Comparison of ENCODE assay signal across 18 cellular contexts in genomic region chr15:63283126-63283525, GRCh38. TPM values are rescaled to one million over a fixed set of nuclear protein-coding genes. Genes with fewer than 3 reads are reported as not detected.
A peak's percentile ranks its signal among the peaks of the same experiment; 100 is the strongest.
DNase-seq lines count a peak whose midpoint lies in the region; ATAC-seq, FAIRE-seq and TF ChIP-seq lines count a peak whose summit lies in the region.
"Had no signal": no experiment of that assay in that cellular context is flagged by ENCODE, and none has a peak within 500 bp of the region (broad histone marks: within the 10 kb centered on the region; RNA-seq: fewer than 3 reads in every experiment).

No MANE protein-coding gene starts in this region.

- peak; percentile 65 to 92 for DNase-seq in HL-60 (ENCODE audit: low read depth in 1 of 2, low spot score in 1 of 2)
- DNase-seq in SKM-1 (lab: John Stamatoyannopoulos, UW; ENCODE audit: unreplicated experiment) = peak; percentile 61
- DNase-seq in left ventricle myocardium inferior = peak; percentile 45
- peak; percentile 88 for DNase-seq in posterior vena cava (ENCODE audit: low spot score)
- DNase-seq in hepatocyte (ENCODE audit: low spot score) = no peak
- no peak for DNase-seq in kidney
- DNase-seq: activated CD4-positive, alpha-beta T cell treated with anti-CD3 and anti-CD28 coated beads for 4 hours; activated naive CD4-positive, alpha-beta T cell treated with Interleukin-2 at 50 U/mL for 16 hours; activated T-cell treated with anti-CD3 and anti-CD28 coated beads, Interleukin-2, amount 50 U/mL, for 48 hours; CD8-positive, alpha-beta T cell; GOT3; NCI-H1436; NCI-H524 treated with DMSO at 0.1 percent for 48 hours; posterior cingulate gyrus had no signal

- 93% methylated on average over 9 of the region's 9 CpGs for WGBS in hepatocyte (ENCODE audit: low lambda C conversion rate, missing lambda C conversion rate)

- no peak for FAIRE-seq in kidney (lab: Jason Lieb, UNC)
- FAIRE-seq: TTC549 had no signal

- no peaks in the 10 kb centered on the region for H3K9me2 ChIP-seq in hepatocyte (replicated peaks; ENCODE audit: insufficient read depth)

- H3K9ac ChIP-seq in kidney (ENCODE audit: low read length in 2 of 2) = no peak overlapping the region

- H3K36me3 ChIP-seq in left ventricle myocardium inferior (peaks cover 27% of the 10 kb centered on the region), hepatocyte (replicated peaks; ENCODE audit: insufficient read depth, low read depth) (no peaks in the 10 kb centered on the region), kidney (ENCODE audit: control insufficient read depth in 1 of 2, insufficient read depth in 2 of 2, low read length in 2 of 2) (peaks cover 0 to 4% of the 10 kb centered on the region in 2 donors)
- H3K36me3 ChIP-seq: vagina had no signal

- H3K4me3 ChIP-seq in HL-60 (replicated peaks; ENCODE audit: insufficient read depth, low read length) (no peak overlapping the region), left ventricle myocardium inferior (no peak overlapping the region), hepatocyte (no peak overlapping the region), kidney (ENCODE audit: low read length in 2 of 2) (no peak overlapping the region)
- H3K4me3 ChIP-seq: vagina had no signal

- H4K20me1 ChIP-seq in hepatocyte (ENCODE audit: insufficient read depth, poor library complexity, severe bottlenecking) = no peaks in the 10 kb centered on the region

- intact Hi-C loops in left ventricle myocardium inferior (cut with micrococcal nuclease) = no loop called here
- intact Hi-C loops in posterior vena cava (cut with DNase I) = no loop called here
- intact Hi-C loops in kidney (cut with DNase I) = no loop called here

- no peaks in the 10 kb centered on the region for H3K79me2 ChIP-seq in hepatocyte

- H3K4me2 ChIP-seq in hepatocyte = no peak overlapping the region

- ATAC-seq in HG03108 (IDR thresholded peaks at IDR 0.05; ENCODE audit: unreplicated experiment) = no peak
- ATAC-seq: CD8-positive, alpha-beta T cell; T-cell had no signal

- no peak overlapping the region for H2AFZ ChIP-seq in hepatocyte

- H3K27ac ChIP-seq in HL-60 (replicated peaks) (peak overlapping the region; percentile 62), left ventricle myocardium inferior (replicated peaks) (no peak overlapping the region), hepatocyte (no peak overlapping the region), kidney (ENCODE audit: low read depth in 2 of 2, low read length in 2 of 2) (no peak overlapping the region)
- H3K27ac ChIP-seq: vagina had no signal

- no peak for TF ChIP-seq CTCF in HL-60 (IDR thresholded peaks at IDR 0.05; ENCODE audit: insufficient read depth, low read length)
- TF ChIP-seq CTCF in left ventricle myocardium inferior (IDR thresholded peaks at IDR 0.05; ENCODE audit: borderline replicate concordance) = no peak
- TF ChIP-seq CTCF in hepatocyte (IDR thresholded peaks at IDR 0.05; ENCODE audit: poor library complexity) = no peak
- TF ChIP-seq CTCF in kidney (IDR thresholded peaks at IDR 0.05; ENCODE audit: borderline replicate concordance, extremely low read depth, insufficient read depth) = no peak

- H3K9me3 ChIP-seq in left ventricle myocardium inferior (replicated peaks) (no peaks in the 10 kb centered on the region), hepatocyte (ENCODE audit: low read depth) (no peaks in the 10 kb centered on the region), kidney (ENCODE audit: control insufficient read depth in 1 of 2, low read length in 2 of 2) (no peaks in the 10 kb centered on the region)
- H3K9me3 ChIP-seq: vagina had no signal

- peaks cover 6% of the 10 kb centered on the region for H3K4me1 ChIP-seq in left ventricle myocardium inferior
- H3K4me1 ChIP-seq in hepatocyte (ENCODE audit: insufficient read depth) = no peaks in the 10 kb centered on the region
- peaks cover 1 to 2% of the 10 kb centered on the region in 2 donors for H3K4me1 ChIP-seq in kidney (ENCODE audit: control insufficient read depth in 1 of 2, insufficient read depth in 1 of 2, low read depth in 1 of 2, low read length in 2 of 2)

- H3K27me3 ChIP-seq in HL-60 (ENCODE audit: insufficient read depth, poor library complexity, severe bottlenecking) (no peaks in the 10 kb centered on the region), left ventricle myocardium inferior (ENCODE audit: low read depth) (no peaks in the 10 kb centered on the region), hepatocyte (no peaks in the 10 kb centered on the region)
- H3K27me3 ChIP-seq: vagina had no signal

RNA-seq across cellular contexts. Expression of gene APH1B, which starts 5.7 kb away (rescaled TPM):
- 6.2 TPM for total RNA-seq in left ventricle myocardium inferior
- total RNA-seq in posterior vena cava = 10 to 100 TPM; 20.9 to 21.2 TPM
- total RNA-seq in hepatocyte = 19.5 and 19.9 TPM in 2 replicates
- 29.8 and 37.9 TPM in 2 replicates for polyA plus RNA-seq in hepatocyte
- 22.4 TPM for total RNA-seq in kidney
- 12.3 TPM for polyA plus RNA-seq in kidney (ENCODE audit: insufficient read depth, low read depth, low replicate concordance)

Comparison
In these comparisons a context has a peak if more than half of its experiments do, and no peak if none do; other contexts are left out.
1. DNase-seq: peak in HL-60 (2 of 2), SKM-1 (single experiment), left ventricle myocardium inferior (single experiment) and posterior vena cava (single experiment); none in hepatocyte (single experiment) and kidney (single experiment).